Comparison of ENCODE assay signal across 21 cellular contexts in the genomic region with DNA sequence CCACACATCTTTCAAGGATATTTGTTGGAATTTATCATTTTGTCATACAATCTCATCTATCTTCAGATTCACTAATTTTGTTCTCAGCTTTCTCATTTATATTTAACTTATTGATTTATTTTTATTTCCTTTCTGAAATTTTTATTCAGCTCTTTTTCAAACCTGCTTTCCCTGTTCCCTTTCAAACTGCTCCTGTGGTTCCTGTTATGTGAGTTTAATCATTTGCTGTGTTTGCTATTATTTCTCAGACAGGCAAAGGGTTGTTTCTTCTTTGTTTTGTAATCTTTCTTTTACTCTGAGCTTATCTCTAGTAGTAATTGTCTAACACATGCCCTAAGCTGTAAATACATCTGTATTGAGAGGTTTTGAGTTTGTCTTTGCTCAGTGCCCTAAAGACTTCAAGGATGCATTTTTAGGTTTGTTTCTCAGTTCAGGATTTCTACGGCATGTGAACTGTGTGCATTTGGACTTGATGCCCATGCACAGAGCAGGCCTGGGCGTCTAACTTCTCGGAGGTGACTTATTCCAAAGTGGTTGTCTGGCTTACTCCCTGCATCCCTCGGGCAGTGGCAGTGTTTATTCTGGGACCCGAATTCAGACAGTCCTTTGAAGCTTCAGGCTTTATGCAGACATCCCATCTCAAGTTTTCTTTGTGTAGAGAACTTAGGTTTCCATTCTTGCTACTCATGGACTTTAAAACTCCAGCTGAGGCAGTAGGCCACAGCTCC.
"Had no signal": no experiment of that assay in that cellular context is flagged by ENCODE, and none has a peak within 500 bp of the region (broad histone marks: within the 10 kb centered on the region; RNA-seq: fewer than 3 reads in every experiment).

No MANE protein-coding gene starts in this region.

- DNase-seq: effector memory CD4-positive, alpha-beta T cell; esophagus squamous epithelium; foreskin fibroblast; head of caudate nucleus; hippocampal formation; mammary epithelial cell; midbrain; naive B cell; occipital lobe; posterior cingulate gyrus; sigmoid colon; small intestine; stimulated activated CD4-positive, alpha-beta T cell treated with anti-CD3 and anti-CD28 coated beads, Interleukin-12 subunit alpha, Interleukin-12 subunit beta, amount 100 ng/mL, for 4 hours; stimulated activated naive CD4-positive, alpha-beta T cell; stomach; substantia nigra; upper lobe of left lung; uterus had no signal

- H3K4me3 Mint-ChIP-seq: naive B cell, nephron had no signal

- H3K27me3 ChIP-seq: sigmoid colon, upper lobe of left lung, uterus had no signal

- H3K4me3 ChIP-seq: esophagus squamous epithelium, sigmoid colon, stomach, thoracic aorta, upper lobe of left lung, uterus had no signal

- H3K27ac ChIP-seq: epithelial cell of prostate, esophagus squamous epithelium, sigmoid colon, stomach, thoracic aorta, upper lobe of left lung, uterus had no signal

- H3K27ac Mint-ChIP-seq: naive B cell, nephron had no signal

- H3K36me3 ChIP-seq: esophagus squamous epithelium, sigmoid colon, stomach, thoracic aorta, upper lobe of left lung, uterus had no signal

- H3K4me1 ChIP-seq: esophagus squamous epithelium, sigmoid colon, stomach, upper lobe of left lung, uterus had no signal

- H3K9me3 ChIP-seq: sigmoid colon, uterus had no signal

- H3K4me1 Mint-ChIP-seq: naive B cell, nephron had no signal
